Comparison of ENCODE assay signal across 8 cellular contexts in genomic region chr13:20702530-20702929, GRCh38. TPM values are rescaled to one million over a fixed set of nuclear protein-coding genes. Genes with fewer than 3 reads are reported as not detected.
A peak's percentile ranks its signal among the peaks of the same experiment; 100 is the strongest.
DNase-seq lines count a peak whose midpoint lies in the region; ATAC-seq and TF ChIP-seq lines count a peak whose summit lies in the region.

No MANE protein-coding gene starts in this region.

- DNase-seq in MG63 (no peak), osteoblast (ENCODE audit: insufficient read length, low spot score, missing footprints) (peak; percentile 87), NCI-H446 (lab: John Stamatoyannopoulos, UW) (no peak), NCI-H1694 treated with DMSO at 0.1 percent for 48 hours (lab: John Stamatoyannopoulos, UW) (no peak), occipital lobe (lab: John Stamatoyannopoulos, UW) (no peak)

- peaks cover 23% of the 10 kb centered on the region for H3K4me1 Mint-ChIP-seq in dendritic cell treated with granulocyte-macrophage colony-stimulating factor and Interleukin-4, amounts not matched to agents 40 ng/mL and 50 ng/mL, for 4 days (ENCODE audit: low read depth)

- peak overlapping the region; percentile 99 for H3K4me2 ChIP-seq in DOHH2 (ENCODE audit: low read length)
- H3K4me2 ChIP-seq in osteoblast (ENCODE audit: insufficient read depth, low read length) = peak overlapping the region; percentile 94

- peaks cover 52% of the 10 kb centered on the region for H3K27me3 Mint-ChIP-seq in dendritic cell treated with granulocyte-macrophage colony-stimulating factor and Interleukin-4, amounts not matched to agents 40 ng/mL and 50 ng/mL, for 4 days

- H3K79me2 ChIP-seq in DOHH2 (ENCODE audit: control insufficient read depth, low read length) (no peaks in the 10 kb centered on the region), osteoblast (ENCODE audit: insufficient read depth, low read length) (no peaks in the 10 kb centered on the region)

- intact Hi-C loops in dendritic cell treated with granulocyte-macrophage colony-stimulating factor and Interleukin-4, amounts not matched to agents 40 ng/mL and 50 ng/mL, for 4 days (cut with micrococcal nuclease) = loop anchor here (10.0 kb wide), 1 partner anchor 508 kb away; the partner anchor contains the start of gene GJB2

- TF ChIP-seq CTCF in DOHH2 (IDR thresholded peaks at IDR 0.05; ENCODE audit: low read depth, low read length, poor library complexity, severe bottlenecking) (no peak), osteoblast (IDR thresholded peaks at IDR 0.05; ENCODE audit: extremely low read depth, low read depth, low read length) (no peak)

- H3K36me3 ChIP-seq in DOHH2 (ENCODE audit: control insufficient read depth, low read length) (no peaks in the 10 kb centered on the region), MG63 (no peaks in the 10 kb centered on the region), osteoblast (ENCODE audit: insufficient read depth, low read length) (no peaks in the 10 kb centered on the region)

- H3F3A ChIP-seq in DOHH2 (ENCODE audit: control insufficient read depth, insufficient read depth) = 0 out of 2 replicates have a peak, but pooled peaks cover 6% of the 10 kb centered on the region

- no peaks in the 10 kb centered on the region for H3K36me3 Mint-ChIP-seq in dendritic cell treated with granulocyte-macrophage colony-stimulating factor and Interleukin-4, amounts not matched to agents 40 ng/mL and 50 ng/mL, for 4 days (ENCODE audit: low read depth)

- no peak overlapping the region for H3K27ac ChIP-seq in DOHH2 (ENCODE audit: low read depth, low read length)
- H3K27ac ChIP-seq in osteoblast (ENCODE audit: low read depth, low read length) = no peak overlapping the region

- H3K27ac Mint-ChIP-seq in dendritic cell treated with granulocyte-macrophage colony-stimulating factor and Interleukin-4, amounts not matched to agents 40 ng/mL and 50 ng/mL, for 4 days = no peak overlapping the region

- peaks cover 37% of the 10 kb centered on the region for H3K27me3 ChIP-seq in DOHH2 (ENCODE audit: control insufficient read depth, low read length)
- no peaks in the 10 kb centered on the region for H3K27me3 ChIP-seq in MG63
- peaks cover 26% of the 10 kb centered on the region for H3K27me3 ChIP-seq in osteoblast (ENCODE audit: insufficient read depth, low read length)

- H3K4me1 ChIP-seq in DOHH2 (ENCODE audit: control insufficient read depth, low read length) = peaks cover 18% of the 10 kb centered on the region
- H3K4me1 ChIP-seq in osteoblast (ENCODE audit: insufficient read depth, low read length) = peaks cover 8% of the 10 kb centered on the region

- peak overlapping the region; percentile 91 for H3K4me3 Mint-ChIP-seq in dendritic cell treated with granulocyte-macrophage colony-stimulating factor and Interleukin-4, amounts not matched to agents 40 ng/mL and 50 ng/mL, for 4 days

- H3K9me3 ChIP-seq in DOHH2 (ENCODE audit: control insufficient read depth, insufficient read depth, low read length) (no peaks in the 10 kb centered on the region), MG63 (no peaks in the 10 kb centered on the region), osteoblast (ENCODE audit: low read depth, low read length) (no peaks in the 10 kb centered on the region)

- no peak for ATAC-seq in GM21360 (IDR thresholded peaks at IDR 0.05; ENCODE audit: unreplicated experiment)

- H4K20me1 ChIP-seq in DOHH2 (ENCODE audit: control insufficient read depth, insufficient read depth, low read depth, low read length) (0 out of 2 replicates have a peak, but pooled peaks cover 2% of the 10 kb centered on the region), osteoblast (ENCODE audit: insufficient read depth, low read length) (no peaks in the 10 kb centered on the region)

- H2AFZ ChIP-seq in osteoblast (ENCODE audit: low read length) = peak overlapping the region; percentile 85

- H3K4me3 ChIP-seq in DOHH2 (ENCODE audit: low read length) (peak overlapping the region; percentile 85), MG63 (peak overlapping the region; percentile 57), osteoblast (ENCODE audit: insufficient read depth, low read length) (peak overlapping the region; percentile 82)

- no peaks in the 10 kb centered on the region for H3K9me2 ChIP-seq in DOHH2 (replicated peaks; ENCODE audit: control insufficient read depth, low read length)

- no peaks in the 10 kb centered on the region for H3K9me3 Mint-ChIP-seq in dendritic cell treated with granulocyte-macrophage colony-stimulating factor and Interleukin-4, amounts not matched to agents 40 ng/mL and 50 ng/mL, for 4 days

RNA-seq across cellular contexts. Expression of gene IL17D, which starts 1.0 kb away (rescaled TPM):
- total RNA-seq in MG63 (2014; rRNA removed; shearing (Covaris generic); ENCODE audit: low replicate concordance) = 2.2 and 3.4 TPM in 2 replicates
- total RNA-seq in osteoblast = 2.1 and 2.2 TPM in 2 replicates
- 7.6 TPM for total RNA-seq in occipital lobe
